8 cellular contexts compared by ENCODE assay signal in genomic region chr22:35961480-35961902, GRCh38.
A peak's percentile ranks its signal among the peaks of the same experiment; 100 is the strongest.
DNase-seq lines count a peak whose midpoint lies in the region; ATAC-seq and TF ChIP-seq lines count a peak whose summit lies in the region.

No MANE protein-coding gene starts in this region.

- intact Hi-C loops in stomach (cut with DNase I; ENCODE audit: low total_unique reads), result no loop called here
- intact Hi-C loops in naive thymus-derived CD4-positive, alpha-beta T cell (cut with micrococcal nuclease), result no loop called here

- no peaks in the 10 kb centered on the region for H3K9me3 Mint-ChIP-seq in brain
- H3K9me3 Mint-ChIP-seq in stimulated activated naive CD8-positive, alpha-beta T cell treated with anti-CD3 and anti-CD28 coated beads, Interleukin-15, amount 100 ng/mL, for 72 hours, result no peaks in the 10 kb centered on the region
- no peaks in the 10 kb centered on the region for H3K9me3 Mint-ChIP-seq in naive thymus-derived CD4-positive, alpha-beta T cell

- H3K36me3 ChIP-seq in HUES6 (ENCODE audit: control insufficient read depth, insufficient read depth, low read length), result no peaks in the 10 kb centered on the region
- no peaks in the 10 kb centered on the region for H3K36me3 ChIP-seq in iPS-20b (ENCODE audit: insufficient read depth, low read depth, low read length)
- H3K36me3 ChIP-seq in stomach, result no peaks in the 10 kb centered on the region
- no peaks in the 10 kb centered on the region for H3K36me3 ChIP-seq in naive thymus-derived CD4-positive, alpha-beta T cell (ENCODE audit: control insufficient read depth in 2 of 3, insufficient read depth in 3 of 3, low read length in 3 of 3)

- H3K4me1 Mint-ChIP-seq in brain, result peaks cover 71% of the 10 kb centered on the region
- no peaks in the 10 kb centered on the region for H3K4me1 Mint-ChIP-seq in stimulated activated naive CD8-positive, alpha-beta T cell treated with anti-CD3 and anti-CD28 coated beads, Interleukin-15, amount 100 ng/mL, for 72 hours
- no peaks in the 10 kb centered on the region for H3K4me1 Mint-ChIP-seq in naive thymus-derived CD4-positive, alpha-beta T cell

- H3K4me1 ChIP-seq in HUES6 (ENCODE audit: control insufficient read depth, insufficient read depth, low read length) (peaks cover 23% of the 10 kb centered on the region), iPS-20b (ENCODE audit: insufficient read depth, low read length) (peaks cover 36% of the 10 kb centered on the region), stomach (peaks cover 16 to 57% (median 28%) of the 10 kb centered on the region in 4 donors)
- H3K4me1 ChIP-seq in naive thymus-derived CD4-positive, alpha-beta T cell (ENCODE audit: control insufficient read depth in 2 of 2, insufficient read depth in 2 of 2, low read length in 2 of 2), result no peaks in the 10 kb centered on the region

- peak overlapping the region; percentile 97 to 99 (median 99) for H3K27ac Mint-ChIP-seq in brain
- H3K27ac Mint-ChIP-seq in stimulated activated naive CD8-positive, alpha-beta T cell treated with anti-CD3 and anti-CD28 coated beads, Interleukin-15, amount 100 ng/mL, for 72 hours, result no peak overlapping the region
- H3K27ac Mint-ChIP-seq in naive thymus-derived CD4-positive, alpha-beta T cell, result no peak overlapping the region

- TF ChIP-seq CTCF in brain (conservative IDR thresholded peaks at IDR 0.05) (no peak), stomach (IDR thresholded peaks at IDR 0.05) (no peak)

- CTCF ChIA-PET in naive thymus-derived CD4-positive, alpha-beta T cell (lab: Charles Lee), result no interaction called here

- H3K36me3 Mint-ChIP-seq in brain, result peaks cover 2% of the 10 kb centered on the region
- H3K36me3 Mint-ChIP-seq in naive thymus-derived CD4-positive, alpha-beta T cell, result no peaks in the 10 kb centered on the region

- 33 to 52% (median 42%) methylated on average over 3 of the region's 3 CpGs for WGBS in stomach, 5 donors

- no peak overlapping the region for H3K4me3 ChIP-seq in HUES6 (ENCODE audit: low read depth, low read length)
- peak overlapping the region; percentile 45; the same call in 1 of the 2 replicates for H3K4me3 ChIP-seq in iPS-20b (ENCODE audit: low read length)
- H3K4me3 ChIP-seq in stomach, result no peak overlapping the region
- no peak overlapping the region for H3K4me3 ChIP-seq in naive thymus-derived CD4-positive, alpha-beta T cell (ENCODE audit: low read length)

- no peak for DNase-seq in stomach
- DNase-seq in stimulated activated naive CD8-positive, alpha-beta T cell treated with anti-CD3 and anti-CD28 coated beads, Interleukin-15, amount 100 ng/mL, for 72 hours, result no peak
- no peak for DNase-seq in naive thymus-derived CD4-positive, alpha-beta T cell

- TF ChIP-seq POLR2A in stomach (IDR thresholded peaks at IDR 0.05), result no peak

- H3K27me3 Mint-ChIP-seq in brain, result peaks cover 3% of the 10 kb centered on the region
- H3K27me3 Mint-ChIP-seq in stimulated activated naive CD8-positive, alpha-beta T cell treated with anti-CD3 and anti-CD28 coated beads, Interleukin-15, amount 100 ng/mL, for 72 hours, result peaks cover 10% of the 10 kb centered on the region
- peaks cover 0 to 21% (median 8%) of the 10 kb centered on the region in 5 donors for H3K27me3 Mint-ChIP-seq in naive thymus-derived CD4-positive, alpha-beta T cell

- no peak for TF ChIP-seq EP300 in stomach (IDR thresholded peaks at IDR 0.05)

- H3K9ac ChIP-seq in HUES6 (ENCODE audit: low read length), result no peak overlapping the region
- peak overlapping the region; percentile 77; the same call in 1 of the 2 replicates for H3K9ac ChIP-seq in iPS-20b (ENCODE audit: low read depth, low read length)

- H3K9me3 ChIP-seq in HUES6 (ENCODE audit: control insufficient read depth, insufficient read depth, low read depth, low read length) (no peaks in the 10 kb centered on the region), iPS-20b (ENCODE audit: insufficient read depth, low read depth, low read length) (no peaks in the 10 kb centered on the region), stomach (no peaks in the 10 kb centered on the region)
- H3K9me3 ChIP-seq in naive thymus-derived CD4-positive, alpha-beta T cell (ENCODE audit: control insufficient read depth in 2 of 3, low read length in 3 of 3), result no peaks in the 10 kb centered on the region

- peak overlapping the region; percentile 85 to 94 (median 90) for H3K4me3 Mint-ChIP-seq in brain
- H3K4me3 Mint-ChIP-seq in stimulated activated naive CD8-positive, alpha-beta T cell treated with anti-CD3 and anti-CD28 coated beads, Interleukin-15, amount 100 ng/mL, for 72 hours, result no peak overlapping the region
- no peak overlapping the region for H3K4me3 Mint-ChIP-seq in naive thymus-derived CD4-positive, alpha-beta T cell

- H3K27ac ChIP-seq in HUES6 (ENCODE audit: low read depth, low read length), result peak overlapping the region; percentile 12; the same call in 1 of the 2 replicates
- H3K27ac ChIP-seq in iPS-20b (ENCODE audit: low read length), result peak overlapping the region; percentile 58
- peak overlapping the region in 4 of 5 donors; percentile 44 to 63 (median 52) for H3K27ac ChIP-seq in stomach
- no peak overlapping the region for H3K27ac ChIP-seq in naive thymus-derived CD4-positive, alpha-beta T cell (ENCODE audit: low read depth, low read length)

- POLR2A ChIA-PET in naive thymus-derived CD4-positive, alpha-beta T cell (lab: Charles Lee), result no interaction called here

- H3K27me3 ChIP-seq in HUES6 (ENCODE audit: control insufficient read depth, insufficient read depth, low read length) (no peaks in the 10 kb centered on the region), iPS-20b (ENCODE audit: insufficient read depth, low read length) (no peaks in the 10 kb centered on the region), stomach (no peaks in the 10 kb centered on the region)
- H3K27me3 ChIP-seq in naive thymus-derived CD4-positive, alpha-beta T cell (ENCODE audit: control insufficient read depth in 2 of 2, insufficient read depth in 2 of 2, low read length in 2 of 2), result no peaks in the 10 kb centered on the region

- ATAC-seq in HG03159 (IDR thresholded peaks at IDR 0.05; ENCODE audit: unreplicated experiment) (no peak), HG02981 (IDR thresholded peaks at IDR 0.05; ENCODE audit: unreplicated experiment) (no peak)
- ATAC-seq in stimulated activated naive CD8-positive, alpha-beta T cell treated with anti-CD3 and anti-CD28 coated beads, Interleukin-15, amount 100 ng/mL, for 72 hours, result no peak
- no peak for ATAC-seq in naive thymus-derived CD4-positive, alpha-beta T cell

Comparison
In these comparisons a context has a peak if more than half of its experiments do, and no peak if none do; other contexts are left out.
1. H3K27ac Mint-ChIP-seq: peak in brain (5 of 5); none in stimulated activated naive CD8-positive, alpha-beta T cell treated with anti-CD3 and anti-CD28 coated beads, Interleukin-15, amount 100 ng/mL, for 72 hours (0 of 2) and naive thymus-derived CD4-positive, alpha-beta T cell (0 of 9).
2. H3K4me3 Mint-ChIP-seq: peak in brain (5 of 5); none in stimulated activated naive CD8-positive, alpha-beta T cell treated with anti-CD3 and anti-CD28 coated beads, Interleukin-15, amount 100 ng/mL, for 72 hours (0 of 2) and naive thymus-derived CD4-positive, alpha-beta T cell (0 of 10).